25 cellular contexts compared by ENCODE assay signal in the genomic region with DNA sequence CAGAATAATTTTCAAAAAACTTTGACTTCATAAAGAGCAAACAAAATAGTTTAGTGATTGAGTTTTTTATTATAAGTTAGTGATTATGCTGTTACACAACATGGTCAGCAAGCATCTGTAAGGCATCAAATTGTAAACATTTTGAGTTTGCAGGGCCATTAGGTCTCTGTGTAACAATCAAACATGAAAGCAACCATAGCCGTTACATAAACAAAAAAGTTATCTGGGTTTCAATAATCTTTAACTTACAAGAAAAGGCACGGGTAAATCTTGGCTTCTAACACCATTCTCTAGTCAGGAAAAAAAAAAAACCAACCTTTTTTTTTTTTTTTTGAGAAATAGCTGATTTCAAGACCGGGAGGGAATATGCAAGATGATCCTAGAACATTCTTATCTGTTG.
"Had no signal": no experiment of that assay in that cellular context is flagged by ENCODE, and none has a peak within 500 bp of the region (broad histone marks: within the 10 kb centered on the region; RNA-seq: fewer than 3 reads in every experiment).

No MANE protein-coding gene starts in this region.

- H3K4me3 ChIP-seq: body of pancreas, breast epithelium, PC-9 had no signal

- ATAC-seq: activated CD8-positive, alpha-beta memory T cell treated with anti-CD3 and anti-CD28 coated beads, Interleukin-2, amount 10 ng/mL, durations not matched to agents 7 days and 5 days; body of pancreas; Right ventricle myocardium inferior had no signal

- H3K27ac ChIP-seq: body of pancreas, breast epithelium, PC-9, RWPE1, WERI-Rb-1 had no signal

- DNase-seq: activated CD4-positive, alpha-beta memory T cell treated with anti-CD3 and anti-CD28 coated beads, Interleukin-2, amount 10 ng/mL, durations not matched to agents 7 days and 5 days; activated CD4-positive, alpha-beta T cell treated with anti-CD3 and anti-CD28 coated beads for 1 hour; activated CD4-positive, alpha-beta T cell treated with anti-CD3 and anti-CD28 coated beads for 48 hours; activated CD4-positive, CD25-positive, alpha-beta regulatory T cell; activated CD8-positive, alpha-beta memory T cell treated with anti-CD3 and anti-CD28 coated beads for 24 hours; activated CD8-positive, alpha-beta memory T cell treated with anti-CD3 and anti-CD28 coated beads, Interleukin-2, amount 10 ng/mL, durations not matched to agents 7 days and 5 days; activated CD8-positive, alpha-beta memory T cell treated with anti-CD3 and anti-CD28 coated beads, Interleukin-2, amount 50 U/mL, for 48 hours; activated effector memory CD4-positive, alpha-beta T cell treated with Interleukin-2 at 50 U/mL for 16 hours; activated naive CD4-positive, alpha-beta T cell treated with anti-CD3 and anti-CD28 coated beads, Interleukin-2, amount 10 ng/mL, durations not matched to agents 7 days and 5 days; activated naive CD8-positive, alpha-beta T cell treated with anti-CD3 and anti-CD28 coated beads for 36 hours; activated T-cell treated with anti-CD3 and anti-CD28 coated beads, Interleukin-2, amount 50 U/mL, for 48 hours; body of pancreas; NCI-H1105; NCI-H1436; NCI-H1694; NCI-H1930; NCI-H345; NCI-H524 treated with DMSO at 0.1 percent for 48 hours; NK-92 treated with Interleukin-12 subunit alpha and Interleukin-12 subunit beta, amount 100 ng/mL, for 24 hours; PC-9; T1000; WERI-Rb-1 had no signal

- H2AFZ ChIP-seq: PC-9 had no signal

- H3K9me3 ChIP-seq: body of pancreas, breast epithelium had no signal

- H3K4me2 ChIP-seq: PC-9 had no signal

- H3K27me3 ChIP-seq: body of pancreas, breast epithelium had no signal

- H3K4me1 ChIP-seq: body of pancreas, breast epithelium had no signal

- H3K36me3 ChIP-seq: breast epithelium, WERI-Rb-1 had no signal
